25 cellular contexts compared by ENCODE assay signal in genomic region chrX:73962948-73963347, GRCh38.
"Had no signal": no experiment of that assay in that cellular context is flagged by ENCODE, and none has a peak within 500 bp of the region (broad histone marks: within the 10 kb centered on the region; RNA-seq: fewer than 3 reads in every experiment).

No MANE protein-coding gene starts in this region.

- ATAC-seq: activated CD4-positive, CD25-positive, alpha-beta regulatory T cell treated with anti-CD3 and anti-CD28 coated beads, Interleukin-2, amount 50 U/mL, for 24 hours; activated naive CD8-positive, alpha-beta T cell treated with anti-CD3 and anti-CD28 coated beads, Interleukin-2, amount 50 U/mL, for 24 hours; lower lobe of right lung; naive thymus-derived CD8-positive, alpha-beta T cell; stimulated activated memory B cell treated with anti-CD40 and anti-IgM and Interleukin-4, amounts not matched to agents 10 μg/mL and 1 μg/mL and 100 μg/mL, for 72 hours had no signal

- H3K36me3 ChIP-seq: breast epithelium, colonic mucosa, lower lobe of right lung, sigmoid colon had no signal

- DNase-seq: activated CD4-positive, alpha-beta memory T cell treated with anti-CD3 and anti-CD28 coated beads for 36 hours; activated CD4-positive, alpha-beta T cell treated with anti-CD3 and anti-CD28 coated beads, Interleukin-2, amount 10 ng/mL, durations not matched to agents 24 days and 14 days; activated CD8-positive, alpha-beta memory T cell treated with anti-CD3 and anti-CD28 coated beads, Interleukin-2, amount 50 U/mL, for 4 hours; activated naive CD8-positive, alpha-beta T cell treated with anti-CD3 and anti-CD28 coated beads, Interleukin-2, amount 50 U/mL, for 24 hours; activated T-cell treated with anti-CD3 and anti-CD28 coated beads, Interleukin-2, amount 50 U/mL, for 1 hour; cerebellar nuclear complex; colonic mucosa; effector memory CD4-positive, alpha-beta T cell; erythroblast; kidney glomerular epithelial cell; lower lobe of right lung; mesenchymal stem cell; naive thymus-derived CD8-positive, alpha-beta T cell; sigmoid colon; small intestine; stimulated activated CD4-positive, alpha-beta T cell treated with anti-CD3 and anti-CD28 coated beads, Interleukin-4, amount 100 ng/mL, for 4 hours; stimulated activated CD8-positive, alpha-beta memory T cell treated with anti-CD3 and anti-CD28 coated beads, Interleukin-4, amount 100 ng/mL, for 48 hours; stomach; T-helper 9 cell had no signal

- H3K27me3 Mint-ChIP-seq: activated CD4-positive, alpha-beta memory T cell treated with anti-CD3 and anti-CD28 coated beads for 36 hours; activated CD4-positive, alpha-beta T cell treated with anti-CD3 and anti-CD28 coated beads, Interleukin-2, amount 10 ng/mL, durations not matched to agents 24 days and 14 days; activated naive CD4-positive, alpha-beta T cell treated with anti-CD3 and anti-CD28 coated beads, Interleukin-2, amount 50 U/mL, for 24 hours; activated naive CD8-positive, alpha-beta T cell treated with anti-CD3 and anti-CD28 coated beads, Interleukin-2, amount 50 U/mL, for 24 hours; naive thymus-derived CD8-positive, alpha-beta T cell; stimulated activated memory B cell treated with anti-CD40 and anti-IgM and Interleukin-4, amounts not matched to agents 10 μg/mL and 1 μg/mL and 100 μg/mL, for 72 hours had no signal

- H3K27ac ChIP-seq: breast epithelium, colonic mucosa, lower lobe of right lung, sigmoid colon, stomach, tibial artery had no signal

- H3K9me3 ChIP-seq: breast epithelium, colonic mucosa, lower lobe of right lung, sigmoid colon, stomach, tibial artery had no signal

- H3K4me3 Mint-ChIP-seq: activated CD4-positive, alpha-beta memory T cell treated with anti-CD3 and anti-CD28 coated beads for 36 hours; activated CD4-positive, alpha-beta T cell treated with anti-CD3 and anti-CD28 coated beads, Interleukin-2, amount 10 ng/mL, durations not matched to agents 24 days and 14 days; activated naive CD4-positive, alpha-beta T cell treated with anti-CD3 and anti-CD28 coated beads, Interleukin-2, amount 50 U/mL, for 24 hours; activated naive CD8-positive, alpha-beta T cell treated with anti-CD3 and anti-CD28 coated beads, Interleukin-2, amount 50 U/mL, for 24 hours; stimulated activated memory B cell treated with anti-CD40 and anti-IgM and Interleukin-4, amounts not matched to agents 10 μg/mL and 1 μg/mL and 100 μg/mL, for 72 hours had no signal

- H3K4me3 ChIP-seq: breast epithelium, colonic mucosa, lower lobe of right lung, sigmoid colon, stomach, tibial artery had no signal

- H3K9me3 Mint-ChIP-seq: activated CD4-positive, alpha-beta memory T cell treated with anti-CD3 and anti-CD28 coated beads for 36 hours; activated CD4-positive, alpha-beta T cell treated with anti-CD3 and anti-CD28 coated beads, Interleukin-2, amount 10 ng/mL, durations not matched to agents 24 days and 14 days; activated naive CD4-positive, alpha-beta T cell treated with anti-CD3 and anti-CD28 coated beads, Interleukin-2, amount 50 U/mL, for 24 hours; activated naive CD8-positive, alpha-beta T cell treated with anti-CD3 and anti-CD28 coated beads, Interleukin-2, amount 50 U/mL, for 24 hours; activated T-helper 2 cell treated with anti-CD3 and anti-CD28 coated beads, Interferon-gamma antibody, Interleukin-2, Interleukin-4, amounts not matched to agents 10 μg/mL and 5 μg/mL and 100 μg/mL, durations not matched to agents 14 hours and 24 hours and 36 hours; naive thymus-derived CD8-positive, alpha-beta T cell; stimulated activated memory B cell treated with anti-CD40 and anti-IgM and Interleukin-4, amounts not matched to agents 10 μg/mL and 1 μg/mL and 100 μg/mL, for 72 hours had no signal

- H3K27me3 ChIP-seq: breast epithelium, colonic mucosa, sigmoid colon, stomach, tibial artery had no signal

- H3K27ac Mint-ChIP-seq: activated CD4-positive, alpha-beta memory T cell treated with anti-CD3 and anti-CD28 coated beads for 36 hours; activated CD4-positive, alpha-beta T cell treated with anti-CD3 and anti-CD28 coated beads, Interleukin-2, amount 10 ng/mL, durations not matched to agents 24 days and 14 days; activated naive CD4-positive, alpha-beta T cell treated with anti-CD3 and anti-CD28 coated beads, Interleukin-2, amount 50 U/mL, for 24 hours; activated naive CD8-positive, alpha-beta T cell treated with anti-CD3 and anti-CD28 coated beads, Interleukin-2, amount 50 U/mL, for 24 hours; activated T-helper 2 cell treated with anti-CD3 and anti-CD28 coated beads, Interferon-gamma antibody, Interleukin-2, Interleukin-4, amounts not matched to agents 10 μg/mL and 5 μg/mL and 100 μg/mL, durations not matched to agents 14 hours and 24 hours and 36 hours; stimulated activated memory B cell treated with anti-CD40 and anti-IgM and Interleukin-4, amounts not matched to agents 10 μg/mL and 1 μg/mL and 100 μg/mL, for 72 hours had no signal

- H3K4me1 ChIP-seq: breast epithelium, colonic mucosa, lower lobe of right lung had no signal
